Comparison of ENCODE assay signal across 14 cellular contexts in the genomic region with DNA sequence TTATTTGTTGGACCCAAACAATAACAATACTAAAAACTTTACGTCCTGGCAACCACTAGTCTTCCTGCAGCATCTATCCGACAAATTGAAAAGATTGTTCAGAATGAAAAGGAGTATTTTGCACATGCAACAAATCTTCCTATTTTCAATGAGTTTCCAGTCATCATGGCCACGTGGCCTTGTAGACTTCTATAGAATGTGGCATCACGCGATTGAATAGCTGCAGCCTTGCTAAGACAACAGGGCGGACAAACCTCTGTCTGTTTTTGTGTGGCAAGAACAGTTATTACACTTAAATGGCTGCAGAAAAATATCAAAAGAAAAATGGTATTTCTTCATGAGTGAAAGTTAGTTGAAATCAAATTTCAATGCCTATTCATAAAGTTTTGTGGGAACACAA.
"Had no signal": no experiment of that assay in that cellular context is flagged by ENCODE, and none has a peak within 500 bp of the region (broad histone marks: within the 10 kb centered on the region; RNA-seq: fewer than 3 reads in every experiment).

No MANE protein-coding gene starts in this region.

- ATAC-seq: activated CD4-positive, CD25-positive, alpha-beta regulatory T cell treated with anti-CD3 and anti-CD28 coated beads, Interleukin-2, amount 50 U/mL, for 24 hours; activated CD8-positive, alpha-beta memory T cell treated with anti-CD3 and anti-CD28 coated beads, Interleukin-2, amount 10 ng/mL, durations not matched to agents 7 days and 5 days; effector memory CD8-positive, alpha-beta T cell; stimulated activated effector memory CD8-positive, alpha-beta T cell treated with anti-CD3 and anti-CD28 coated beads, Interleukin-12 subunit alpha, Interleukin-12 subunit beta, amount 100 ng/mL, for 72 hours had no signal

- DNase-seq: activated CD4-positive, alpha-beta T cell treated with anti-CD3 and anti-CD28 coated beads, Interleukin-2, amount 50 U/mL, for 48 hours; activated CD8-positive, alpha-beta memory T cell treated with anti-CD3 and anti-CD28 coated beads, Interleukin-2, amount 10 ng/mL, durations not matched to agents 7 days and 5 days; activated effector memory CD4-positive, alpha-beta T cell treated with Interleukin-2 at 50 U/mL for 16 hours; activated T-cell treated with anti-CD3 and anti-CD28 coated beads, Interleukin-2, amount 50 U/mL, for 24 hours; colonic mucosa; effector memory CD8-positive, alpha-beta T cell; erythroblast; SIG-M5; tibial artery had no signal

- FAIRE-seq: keratinocyte had no signal

- H3K36me3 ChIP-seq: ascending aorta, colonic mucosa, tibial artery had no signal

- H3K9me3 ChIP-seq: ascending aorta, colonic mucosa, tibial artery had no signal

- H3K27me3 ChIP-seq: ascending aorta, colonic mucosa, tibial artery had no signal

- H3K4me1 ChIP-seq: ascending aorta, colonic mucosa, tibial artery had no signal

- H3K27ac ChIP-seq: ascending aorta, colonic mucosa, tibial artery had no signal

- H3K4me3 ChIP-seq: ascending aorta, colonic mucosa, smooth muscle cell, tibial artery had no signal
